Comparison of ENCODE assay signal across 11 cellular contexts in the genomic region with DNA sequence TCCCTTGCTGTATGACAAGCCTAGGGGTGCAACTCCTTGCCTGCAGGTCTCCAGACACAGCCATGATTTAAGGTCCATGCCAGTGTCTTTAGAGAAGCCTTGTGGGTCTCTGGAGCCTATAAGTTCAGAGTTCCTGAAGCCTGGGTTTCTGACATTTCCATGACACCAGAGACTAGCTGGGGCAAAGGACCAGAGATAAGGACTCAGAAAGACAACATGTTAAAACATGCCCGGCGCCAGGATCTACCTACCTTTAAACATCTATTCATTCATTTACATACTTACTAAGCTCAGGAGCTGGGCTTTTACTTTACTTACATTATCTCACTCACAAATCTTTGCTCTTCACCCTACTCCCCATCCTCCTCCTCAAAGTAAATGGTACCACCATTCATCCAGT. TPM values are rescaled to one million over a fixed set of nuclear protein-coding genes. Genes with fewer than 3 reads are reported as not detected.
DNase-seq lines count a peak whose midpoint lies in the region; ATAC-seq and TF ChIP-seq lines count a peak whose summit lies in the region.
"Had no signal": no experiment of that assay in that cellular context is flagged by ENCODE, and none has a peak within 500 bp of the region (broad histone marks: within the 10 kb centered on the region; RNA-seq: fewer than 3 reads in every experiment).

No MANE protein-coding gene starts in this region.

- H3K4me2 ChIP-seq in fibroblast of lung (ENCODE audit: extremely low read depth, insufficient read depth, low read length) = peak overlapping the region; percentile 84

- H3K79me2 ChIP-seq in fibroblast of lung (ENCODE audit: control insufficient read depth, insufficient read depth, low read length) = peaks cover 15% of the 10 kb centered on the region

- POLR2A ChIA-PET in RWPE1 (lab: Yijun Ruan, JAX; ENCODE audit: low non-redundant PET) = no interaction called here

- H3K27ac ChIP-seq in RWPE1 (peak overlapping the region; percentile 49; the same call in 1 of the 2 replicates), fibroblast of lung (ENCODE audit: insufficient read depth, low read length) (no peak overlapping the region), gastrocnemius medialis (peak overlapping the region in 2 of 4 donors; percentile 97 to 99)

- no peaks in the 10 kb centered on the region for H4K20me1 ChIP-seq in fibroblast of lung (ENCODE audit: control insufficient read depth, extremely low read depth, insufficient read depth, low read length)

- no peak for TF ChIP-seq CTCF in RWPE1 (conservative IDR thresholded peaks at IDR 0.05; ENCODE audit: low read depth)
- TF ChIP-seq CTCF in fibroblast of lung (conservative IDR thresholded peaks at IDR 0.05 in 1 of 2, IDR thresholded peaks at IDR 0.05 in 1 of 2; ENCODE audit: low read depth in 1 of 2, low read length in 2 of 2) = no peak
- no peak for TF ChIP-seq CTCF in gastrocnemius medialis (IDR thresholded peaks at IDR 0.05 in 4 of 5, conservative IDR thresholded peaks at IDR 0.05 in 1 of 5)

- CTCF ChIA-PET in RWPE1 (lab: Yijun Ruan, JAX) = interaction anchor here (0.7 to 2.0 kb wide), 2 partner anchors 10 to 329 kb away, joined by 3 to 5 read pairs; no protein-coding TSS in a partner anchor

- H3K27me3 ChIP-seq in fibroblast of lung (ENCODE audit: control insufficient read depth, insufficient read depth, low read length) = no peaks in the 10 kb centered on the region
- H3K27me3 ChIP-seq in gastrocnemius medialis = no peaks in the 10 kb centered on the region

- H3K9me3 ChIP-seq in fibroblast of lung (ENCODE audit: control insufficient read depth, insufficient read depth, low read depth, low read length) = no peaks in the 10 kb centered on the region
- no peaks in the 10 kb centered on the region for H3K9me3 ChIP-seq in gastrocnemius medialis

- H3K9ac ChIP-seq in fibroblast of lung (ENCODE audit: insufficient read depth, low read length) = no peak overlapping the region

- H3K4me3 ChIP-seq in fibroblast of lung (replicated peaks in 1 of 4; ENCODE audit: control extremely low read depth in 1 of 4, insufficient read depth in 1 of 4, low read depth in 3 of 4, low read length in 4 of 4) (peak overlapping the region in 2 of 4 experiments; percentile 72 to 74), gastrocnemius medialis (peak overlapping the region in 3 of 4 donors; percentile 83 to 98 (median 85))

- peaks cover 3% of the 10 kb centered on the region for H3K4me1 ChIP-seq in fibroblast of lung (ENCODE audit: control insufficient read depth, extremely low read depth, insufficient read depth, low read length)
- H3K4me1 ChIP-seq in gastrocnemius medialis = peaks cover 20 to 33% of the 10 kb centered on the region in 2 donors

- intact Hi-C loops in gastrocnemius medialis (cut with DNase I; ENCODE audit: low total_unique reads) = no loop called here

- H3K9me3 Mint-ChIP-seq in T-helper 2 cell treated with Interferon-gamma antibody and Interleukin-4, amounts not matched to agents 5 μg/mL and 100 μg/mL, for 36 hours = no peaks in the 10 kb centered on the region

- ATAC-seq in gastrocnemius medialis (no peak), HG02885 (IDR thresholded peaks at IDR 0.05; ENCODE audit: poor library complexity, unreplicated experiment) (no peak), GM21576 (IDR thresholded peaks at IDR 0.05; ENCODE audit: unreplicated experiment) (no peak), HG03432 (IDR thresholded peaks at IDR 0.05; ENCODE audit: unreplicated experiment) (no peak)

- H3K27ac Mint-ChIP-seq in T-helper 2 cell treated with Interferon-gamma antibody and Interleukin-4, amounts not matched to agents 5 μg/mL and 100 μg/mL, for 36 hours = peak overlapping the region; percentile 99

- no peak overlapping the region for H2AFZ ChIP-seq in fibroblast of lung (ENCODE audit: low read length)

- no peaks in the 10 kb centered on the region for H3K27me3 Mint-ChIP-seq in T-helper 2 cell treated with Interferon-gamma antibody and Interleukin-4, amounts not matched to agents 5 μg/mL and 100 μg/mL, for 36 hours (ENCODE audit: low read depth)

- H3K4me1 Mint-ChIP-seq in T-helper 2 cell treated with Interferon-gamma antibody and Interleukin-4, amounts not matched to agents 5 μg/mL and 100 μg/mL, for 36 hours (ENCODE audit: low read depth) = peaks cover 23% of the 10 kb centered on the region

- peak overlapping the region; percentile 95 for H3K4me3 Mint-ChIP-seq in T-helper 2 cell treated with Interferon-gamma antibody and Interleukin-4, amounts not matched to agents 5 μg/mL and 100 μg/mL, for 36 hours

- DNase-seq in T-helper 2 cell treated with Interferon-gamma antibody and Interleukin-4, amounts not matched to agents 5 μg/mL and 100 μg/mL, for 36 hours (ENCODE audit: low spot score) = no peak
- DNase-seq in T-helper 2 cell (no peak), RWPE1 (ENCODE audit: low spot score) (peak; percentile 53), fibroblast of lung (ENCODE audit: low read depth in 2 of 2) (no peak), gastrocnemius medialis (no peak)
- DNase-seq: ACHN; NK-92 treated with Interleukin-12 subunit alpha and Interleukin-12 subunit beta, amount 100 ng/mL, for 24 hours; stimulated activated CD4-positive, alpha-beta T cell treated with anti-CD3 and anti-CD28 coated beads, Interleukin-4, amount 100 ng/mL, for 4 hours had no signal

- in situ Hi-C loops in gastrocnemius medialis (cut with MboI; ENCODE audit: low sequenced_read_pairs in 4 of 4) = no loop called here

- H3K36me3 ChIP-seq in fibroblast of lung (ENCODE audit: control insufficient read depth, insufficient read depth, low read length) = peaks cover 16% of the 10 kb centered on the region
- peaks cover 0 to 44% of the 10 kb centered on the region in 2 donors for H3K36me3 ChIP-seq in gastrocnemius medialis

- peaks cover 44% of the 10 kb centered on the region for H3K36me3 Mint-ChIP-seq in T-helper 2 cell treated with Interferon-gamma antibody and Interleukin-4, amounts not matched to agents 5 μg/mL and 100 μg/mL, for 36 hours (ENCODE audit: low read depth)

- no peak for TF ChIP-seq POLR2A in gastrocnemius medialis (IDR thresholded peaks at IDR 0.05)

RNA-seq across cellular contexts. Expression of a gene that starts 1.5 kb away (rescaled TPM):
- total RNA-seq in fibroblast of lung = 43.4 and 53.3 TPM in 2 replicates
- 113 and 142 TPM in 2 replicates for polyA plus RNA-seq in fibroblast of lung
- polyA plus RNA-seq in fibroblast of lung (2012) = 118 and 141 TPM in 2 replicates
- polyA minus RNA-seq in fibroblast of lung (ENCODE audit: low replicate concordance) = 33.3 and 59.7 TPM in 2 replicates
- 100 to 1,000 TPM; 110 to 141 (median 134) TPM for total RNA-seq in gastrocnemius medialis

RNA-seq across cellular contexts. Expression of a gene that starts 1.5 kb away (rescaled TPM):
- total RNA-seq in fibroblast of lung (0.51 and 2.3 TPM in 2 replicates), gastrocnemius medialis (under 1 TPM in 2 of 4 donors, not detected in 2; 0.82 to 0.95 TPM)
- 2.7 and 9.3 TPM in 2 replicates for polyA plus RNA-seq in fibroblast of lung
- polyA plus RNA-seq in fibroblast of lung (2012) = 2.5 and 8.0 TPM in 2 replicates
- polyA minus RNA-seq in fibroblast of lung (ENCODE audit: low replicate concordance) = 1.4 and 5.4 TPM in 2 replicates

RNA-seq across cellular contexts. Expression of a gene that starts 25.6 kb away (rescaled TPM):
- 32.9 and 43.9 TPM in 2 replicates for total RNA-seq in fibroblast of lung
- polyA plus RNA-seq in fibroblast of lung = 11.3 and 12.7 TPM in 2 replicates
- 22.4 and 22.7 TPM in 2 replicates for polyA plus RNA-seq in fibroblast of lung (2012)
- polyA minus RNA-seq in fibroblast of lung (ENCODE audit: low replicate concordance) = 40.4 and 49.9 TPM in 2 replicates
- total RNA-seq in gastrocnemius medialis = 10 to 100 TPM in 2 of 4 donors, 1 to 10 TPM in 2; 7.9 to 12.6 (median 9.8) TPM

RNA-seq across cellular contexts. Expression of a gene that starts 25.8 kb away (rescaled TPM):
- total RNA-seq in fibroblast of lung (83.2 and 88.7 TPM in 2 replicates), gastrocnemius medialis (10 to 100 TPM; 25.4 to 73.2 (median 55.8) TPM)
- polyA plus RNA-seq in fibroblast of lung = 142 and 167 TPM in 2 replicates
- 172 and 215 TPM in 2 replicates for polyA plus RNA-seq in fibroblast of lung (2012)
- 133 and 188 TPM in 2 replicates for polyA minus RNA-seq in fibroblast of lung (ENCODE audit: low replicate concordance)

RNA-seq across cellular contexts. Expression of a gene that starts 54.5 kb away (rescaled TPM):
- total RNA-seq in fibroblast of lung (21.1 and 23.6 TPM in 2 replicates), gastrocnemius medialis (10 to 100 TPM in 3 of 4 donors, 1 to 10 TPM in 1; 8.7 to 61.4 (median 34.2) TPM)
- 12.9 and 16.5 TPM in 2 replicates for polyA plus RNA-seq in fibroblast of lung
- polyA plus RNA-seq in fibroblast of lung (2012) = 13.3 and 16.9 TPM in 2 replicates
- polyA minus RNA-seq in fibroblast of lung (ENCODE audit: low replicate concordance) = 37.8 and 74.1 TPM in 2 replicates
